In genomic region chr7:44103941-44104879, GRCh38 we compare ENCODE assay signal across 8 cellular contexts. TPM values are rescaled to one million over a fixed set of nuclear protein-coding genes. Genes with fewer than 3 reads are reported as not detected.
A peak's percentile ranks its signal among the peaks of the same experiment; 100 is the strongest.
DNase-seq lines count a peak whose midpoint lies in the region; ATAC-seq and TF ChIP-seq lines count a peak whose summit lies in the region.

Gene AEBP1, plus strand, starts transcription at chr7:44104345. Its CDS starts 321 bp downstream, at chr7:44104666.

- H3K9me2 ChIP-seq in hepatocyte (replicated peaks; ENCODE audit: insufficient read depth) = no peaks in the 10 kb centered on the region

- CTCF ChIA-PET in A673 (lab: Charles Lee) = no interaction called here

- ATAC-seq in HG03108 (IDR thresholded peaks at IDR 0.05; ENCODE audit: unreplicated experiment) = peak; percentile 38
- peak in 1 of 2 donors; percentile 13 for ATAC-seq in gastrocnemius medialis
- no peak for ATAC-seq in HG02642 (IDR thresholded peaks at IDR 0.05; ENCODE audit: poor library complexity, unreplicated experiment)

- TF ChIP-seq POLR2A in gastrocnemius medialis (IDR thresholded peaks at IDR 0.05) = no peak

- peak within 1 kb of the TSS; percentile 91 for H3K4me2 ChIP-seq in hepatocyte

- peak within 1 kb of the TSS; percentile 71 for H2AFZ ChIP-seq in hepatocyte

- H3K79me2 ChIP-seq in hepatocyte = peaks cover 5% of the 10 kb centered on the region

- H3K36me3 ChIP-seq in A673 (ENCODE audit: insufficient read depth, low read length, poor library complexity, severe bottlenecking) = no peaks in the 10 kb centered on the region
- H3K36me3 ChIP-seq in adipocyte (ENCODE audit: control insufficient read depth, insufficient read depth, low read length, severe bottlenecking) = peaks cover 3% of the 10 kb centered on the region
- no peaks in the 10 kb centered on the region for H3K36me3 ChIP-seq in hepatocyte (replicated peaks; ENCODE audit: insufficient read depth, low read depth)
- H3K36me3 ChIP-seq in gastrocnemius medialis = no peaks in the 10 kb centered on the region

- DNase-seq in A673 (ENCODE audit: low spot score) (peak; percentile 49), adipocyte (ENCODE audit: low read depth) (peak; percentile 74), hepatocyte (ENCODE audit: low spot score) (peak; percentile 57), gastrocnemius medialis (no peak), COLO668 (lab: John Stamatoyannopoulos, UW; ENCODE audit: unreplicated experiment) (no peak), G401 (ENCODE audit: low spot score) (no peak)

- 2% methylated on average over 37 of the region's 89 CpGs for WGBS in hepatocyte (ENCODE audit: low lambda C conversion rate, missing lambda C conversion rate)

- H4K20me1 ChIP-seq in hepatocyte (ENCODE audit: insufficient read depth, poor library complexity, severe bottlenecking) = no peaks in the 10 kb centered on the region

- POLR2A ChIA-PET in A673 (lab: Charles Lee; ENCODE audit: low non-redundant PET) = interaction anchor here (0.6 kb wide), 1 partner anchor 37 kb away, joined by 3 read pairs; no protein-coding TSS in a partner anchor

- no peaks in the 10 kb centered on the region for H3K27me3 ChIP-seq in A673 (replicated peaks; ENCODE audit: insufficient read depth, low read depth, low read length, poor library complexity)
- no peaks in the 10 kb centered on the region for H3K27me3 ChIP-seq in adipocyte (replicated peaks; ENCODE audit: control insufficient read depth, insufficient read depth, low read length)
- peaks cover 8% of the 10 kb centered on the region for H3K27me3 ChIP-seq in hepatocyte
- H3K27me3 ChIP-seq in gastrocnemius medialis = peaks cover 8 to 10% (median 9%) of the 10 kb centered on the region in 3 donors

- in situ Hi-C loops in gastrocnemius medialis (cut with MboI; ENCODE audit: low sequenced_read_pairs in 4 of 4) = no loop called here
- in situ Hi-C loops in G401 (cut with HindIII; ENCODE audit: low sequenced_read_pairs) = no loop called here

- H3K9ac ChIP-seq in adipocyte (ENCODE audit: low read length) = peak within 1 kb of the TSS; percentile 81

- H3K9me3 ChIP-seq in A673 (ENCODE audit: low read depth, low read length, poor library complexity, severe bottlenecking) = no peaks in the 10 kb centered on the region
- H3K9me3 ChIP-seq in adipocyte (ENCODE audit: control insufficient read depth, low read length) = no peaks in the 10 kb centered on the region
- no peaks in the 10 kb centered on the region for H3K9me3 ChIP-seq in hepatocyte (ENCODE audit: low read depth)
- no peaks in the 10 kb centered on the region for H3K9me3 ChIP-seq in gastrocnemius medialis

- H3K4me1 ChIP-seq in A673 (ENCODE audit: insufficient read depth, low read length, poor library complexity, severe bottlenecking) (peaks cover 16% of the 10 kb centered on the region), adipocyte (ENCODE audit: control insufficient read depth, insufficient read depth, low read length) (peaks cover 56% of the 10 kb centered on the region), hepatocyte (ENCODE audit: insufficient read depth) (peaks cover 14% of the 10 kb centered on the region), gastrocnemius medialis (peaks cover 0 to 8% of the 10 kb centered on the region in 2 donors)

- peak within 1 kb of the TSS; percentile 76 for H3K27ac ChIP-seq in A673 (ENCODE audit: low read depth, low read length, poor library complexity, severe bottlenecking)
- peak within 1 kb of the TSS; percentile 81 for H3K27ac ChIP-seq in hepatocyte
- peak within 1 kb of the TSS; percentile 63 to 73 (median 65) for H3K27ac ChIP-seq in gastrocnemius medialis

- peak within 1 kb of the TSS; percentile 71 for H3K4me3 ChIP-seq in A673 (ENCODE audit: low read depth, low read length, poor library complexity, severe bottlenecking)
- H3K4me3 ChIP-seq in adipocyte (ENCODE audit: low read length) = peak within 1 kb of the TSS; percentile 76
- H3K4me3 ChIP-seq in hepatocyte = peak within 1 kb of the TSS; percentile 82
- H3K4me3 ChIP-seq in gastrocnemius medialis = peak within 1 kb of the TSS; percentile 48 to 55 (median 50)

- intact Hi-C loops in A673 (cut with micrococcal nuclease; ENCODE audit: unreplicated experiment) (no loop called here), gastrocnemius medialis (cut with DNase I; ENCODE audit: low total_unique reads) (no loop called here)

- no TSS peak for BruUV-seq in A673 (replicated peaks; lab: Mats Ljungman, UMichigan)

- no peak for TF ChIP-seq CTCF in A673 (conservative IDR thresholded peaks at IDR 0.05; ENCODE audit: low read depth, low read length)
- no peak for TF ChIP-seq CTCF in hepatocyte (IDR thresholded peaks at IDR 0.05; ENCODE audit: poor library complexity)
- no peak for TF ChIP-seq CTCF in gastrocnemius medialis (IDR thresholded peaks at IDR 0.05 in 4 of 5, conservative IDR thresholded peaks at IDR 0.05 in 1 of 5)

RNA-seq across cellular contexts. Expression of gene AEBP1, which starts in this region (rescaled TPM):
- total RNA-seq in A673 (2021) (30.1 and 31.8 TPM in 2 replicates), hepatocyte (12.8 and 26.7 TPM in 2 replicates), gastrocnemius medialis (10 to 100 TPM in 2 of 4 donors, 1 to 10 TPM in 2; 5.8 to 23.6 (median 15.9) TPM)
- polyA plus RNA-seq in hepatocyte = 108 and 129 TPM in 2 replicates
- 0.27 and 0.43 TPM in 2 replicates for total RNA-seq in G401 (2014; rRNA removed; shearing (Covaris generic))

Comparison
In these comparisons a context has a peak if more than half of its experiments do, and no peak if none do; other contexts are left out.
1. DNase-seq: peak in A673 (single experiment), adipocyte (single experiment) and hepatocyte (single experiment); none in gastrocnemius medialis (0 of 2), COLO668 (single experiment) and G401 (single experiment).
2. Peak in every context shown above with its lines, with median percentiles within 50 percentile points of each other: H3K27ac ChIP-seq and H3K4me3 ChIP-seq.